In genomic region chr18:56202567-56203136, GRCh38 we compare ENCODE assay signal across 20 cellular contexts.
DNase-seq lines count a peak whose midpoint lies in the region; ATAC-seq and TF ChIP-seq lines count a peak whose summit lies in the region.
"Had no signal": no experiment of that assay in that cellular context is flagged by ENCODE, and none has a peak within 500 bp of the region (broad histone marks: within the 10 kb centered on the region; RNA-seq: fewer than 3 reads in every experiment).

No MANE protein-coding gene starts in this region.

- H3K4me3 ChIP-seq in choroid plexus epithelial cell (ENCODE audit: low read depth, low read length) (no peak overlapping the region), left ventricle myocardium inferior (no peak overlapping the region), hepatocyte (no peak overlapping the region)

- no peaks in the 10 kb centered on the region for H3K4me1 Mint-ChIP-seq in activated naive CD4-positive, alpha-beta T cell treated with anti-CD3 and anti-CD28 coated beads, Interleukin-2, amount 10 ng/mL, durations not matched to agents 7 days and 5 days

- no peaks in the 10 kb centered on the region for H4K20me1 ChIP-seq in hepatocyte (ENCODE audit: insufficient read depth, poor library complexity, severe bottlenecking)

- H2AFZ ChIP-seq in hepatocyte: no peak overlapping the region

- WGBS in hepatocyte (ENCODE audit: low lambda C conversion rate, missing lambda C conversion rate): 97% methylated on average over 3 of the region's 3 CpGs

- no peaks in the 10 kb centered on the region for H3K9me3 Mint-ChIP-seq in activated naive CD4-positive, alpha-beta T cell treated with anti-CD3 and anti-CD28 coated beads, Interleukin-2, amount 10 ng/mL, durations not matched to agents 7 days and 5 days
- H3K9me3 Mint-ChIP-seq: CD4-positive, alpha-beta T cell had no signal

- no peaks in the 10 kb centered on the region for H3K36me3 Mint-ChIP-seq in activated naive CD4-positive, alpha-beta T cell treated with anti-CD3 and anti-CD28 coated beads, Interleukin-2, amount 10 ng/mL, durations not matched to agents 7 days and 5 days

- H3K79me2 ChIP-seq in hepatocyte: no peaks in the 10 kb centered on the region

- ATAC-seq in Right ventricle myocardium superior (ENCODE audit: poor library complexity) (peak; percentile 76), GM18873 (IDR thresholded peaks at IDR 0.05; ENCODE audit: low FRiP score, unreplicated experiment) (no peak), HG03139 (IDR thresholded peaks at IDR 0.05; ENCODE audit: unreplicated experiment) (no peak)
- ATAC-seq: HepG2 had no signal

- peaks cover 45% of the 10 kb centered on the region for H3K4me1 ChIP-seq in left ventricle myocardium inferior
- no peaks in the 10 kb centered on the region for H3K4me1 ChIP-seq in hepatocyte (ENCODE audit: insufficient read depth)
- H3K4me1 ChIP-seq: BE2C had no signal

- H3K9me3 ChIP-seq in left ventricle myocardium inferior (replicated peaks) (peaks cover 22% of the 10 kb centered on the region), hepatocyte (ENCODE audit: low read depth) (no peaks in the 10 kb centered on the region)
- H3K9me3 ChIP-seq: BE2C had no signal

- CTCF ChIA-PET in activated naive CD4-positive, alpha-beta T cell treated with anti-CD3 and anti-CD28 coated beads, Interleukin-2, amount 10 ng/mL, durations not matched to agents 7 days and 5 days (lab: Charles Lee): no interaction called here

- no peak overlapping the region for H3K4me3 Mint-ChIP-seq in activated naive CD4-positive, alpha-beta T cell treated with anti-CD3 and anti-CD28 coated beads, Interleukin-2, amount 10 ng/mL, durations not matched to agents 7 days and 5 days
- H3K4me3 Mint-ChIP-seq: CD4-positive, alpha-beta T cell had no signal

- H3K27ac ChIP-seq in left ventricle myocardium inferior (replicated peaks): peak overlapping the region; percentile 24
- H3K27ac ChIP-seq in hepatocyte: no peak overlapping the region
- H3K27ac ChIP-seq: 22Rv1, KMS-11 had no signal

- H3K4me2 ChIP-seq in hepatocyte: no peak overlapping the region
- H3K4me2 ChIP-seq: KMS-11 had no signal

- no peaks in the 10 kb centered on the region for H3K9me2 ChIP-seq in hepatocyte (replicated peaks; ENCODE audit: insufficient read depth)

- no peaks in the 10 kb centered on the region for H3K27me3 Mint-ChIP-seq in activated naive CD4-positive, alpha-beta T cell treated with anti-CD3 and anti-CD28 coated beads, Interleukin-2, amount 10 ng/mL, durations not matched to agents 7 days and 5 days
- H3K27me3 Mint-ChIP-seq: CD4-positive, alpha-beta T cell had no signal

- H3K27me3 ChIP-seq in left ventricle myocardium inferior (ENCODE audit: low read depth): no peaks in the 10 kb centered on the region
- H3K27me3 ChIP-seq in hepatocyte: no peaks in the 10 kb centered on the region
- H3K27me3 ChIP-seq: BE2C had no signal

- DNase-seq in Right ventricle myocardium superior (no peak), cardiac septum (ENCODE audit: low spot score) (no peak), choroid plexus epithelial cell (ENCODE audit: low read depth) (peak; percentile 5), left ventricle myocardium inferior (no peak), hepatocyte (ENCODE audit: low spot score) (no peak)
- no peak for DNase-seq in activated naive CD4-positive, alpha-beta T cell treated with anti-CD3 and anti-CD28 coated beads, Interleukin-2, amount 10 ng/mL, durations not matched to agents 7 days and 5 days
- DNase-seq: BE2C; Calu3; CD4-positive, alpha-beta T cell; NCI-H1436; NCI-H2029; NCI-H2171 treated with DMSO at 0.1 percent for 48 hours; NCI-H446 treated with DMSO at 0.1 percent for 48 hours; NK-92 treated with Interleukin-12 subunit alpha and Interleukin-12 subunit beta, amount 100 ng/mL, for 24 hours; SIG-M5 had no signal

- H3K36me3 ChIP-seq in left ventricle myocardium inferior (no peaks in the 10 kb centered on the region), hepatocyte (replicated peaks; ENCODE audit: insufficient read depth, low read depth) (no peaks in the 10 kb centered on the region)
- H3K36me3 ChIP-seq: BE2C had no signal

- TF ChIP-seq CTCF in choroid plexus epithelial cell (conservative IDR thresholded peaks at IDR 0.05; ENCODE audit: low read depth, low read length) (no peak), left ventricle myocardium inferior (IDR thresholded peaks at IDR 0.05; ENCODE audit: borderline replicate concordance) (no peak), hepatocyte (IDR thresholded peaks at IDR 0.05; ENCODE audit: poor library complexity) (no peak)

- intact Hi-C loops in Right ventricle myocardium superior (cut with DNase I) (no loop called here), cardiac septum (cut with DNase I) (loop anchor here (10.0 kb wide), 1 partner anchor 218 kb away; no protein-coding TSS in a partner anchor), left ventricle myocardium inferior (cut with micrococcal nuclease) (no loop called here)

- H3K27ac Mint-ChIP-seq in activated naive CD4-positive, alpha-beta T cell treated with anti-CD3 and anti-CD28 coated beads, Interleukin-2, amount 10 ng/mL, durations not matched to agents 7 days and 5 days: no peak overlapping the region
- H3K27ac Mint-ChIP-seq: CD4-positive, alpha-beta T cell had no signal
